In the genomic region with DNA sequence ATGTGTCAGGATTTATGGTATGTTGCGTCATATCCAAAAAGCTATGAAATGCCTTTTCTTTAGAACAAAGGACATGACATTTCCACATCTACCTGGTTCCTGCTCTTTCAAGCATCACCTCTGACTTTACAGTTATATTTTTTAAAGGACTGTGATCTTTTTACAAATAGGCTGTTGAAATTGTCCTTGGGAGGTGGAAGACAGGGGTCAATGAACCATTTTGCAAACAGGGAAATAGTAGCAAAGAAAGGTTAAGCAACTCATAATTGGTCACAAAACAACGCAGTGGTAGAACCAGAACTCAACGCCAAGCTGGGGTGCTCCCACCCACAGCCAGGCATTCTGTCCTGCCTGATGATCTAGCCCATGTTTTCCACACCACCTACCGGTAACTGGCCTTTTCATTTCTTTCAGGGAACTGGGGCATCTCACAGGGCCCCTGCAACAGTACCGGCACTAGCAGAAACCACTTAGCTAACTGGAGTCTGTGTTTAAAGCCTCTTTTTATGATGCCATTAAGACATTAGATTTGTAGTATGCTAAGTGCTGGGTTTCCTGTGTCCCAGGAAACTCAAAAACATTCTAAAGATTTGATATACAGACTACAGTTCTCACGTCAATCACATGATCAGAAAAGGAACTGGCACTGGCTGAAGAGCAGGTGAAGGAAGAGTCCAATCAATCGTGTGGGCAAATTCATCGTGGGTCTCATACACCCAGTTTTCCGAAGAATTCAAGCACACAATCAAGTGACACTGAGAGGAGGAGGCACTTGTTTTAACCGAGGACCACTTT, we compare ENCODE assay signal across 1 cellular context.
TF ChIP-seq lines count a peak whose summit lies in the region.

No MANE protein-coding gene starts in this region.

TF ChIP-seq in HepG2, 621 proteins besides CTCF, POLR2A, EP300 and RAD21 (continued from another document and continues in another):
- TF ChIP-seq, protein P1, sequence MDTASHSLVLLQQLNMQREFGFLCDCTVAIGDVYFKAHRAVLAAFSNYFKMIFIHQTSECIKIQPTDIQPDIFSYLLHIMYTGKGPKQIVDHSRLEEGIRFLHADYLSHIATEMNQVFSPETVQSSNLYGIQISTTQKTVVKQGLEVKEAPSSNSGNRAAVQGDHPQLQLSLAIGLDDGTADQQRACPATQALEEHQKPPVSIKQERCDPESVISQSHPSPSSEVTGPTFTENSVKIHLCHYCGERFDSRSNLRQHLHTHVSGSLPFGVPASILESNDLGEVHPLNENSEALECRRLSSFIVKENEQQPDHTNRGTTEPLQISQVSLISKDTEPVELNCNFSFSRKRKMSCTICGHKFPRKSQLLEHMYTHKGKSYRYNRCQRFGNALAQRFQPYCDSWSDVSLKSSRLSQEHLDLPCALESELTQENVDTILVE (CRISPR knock-in tag; IDR thresholded peaks at IDR 0.05) = peak; percentile 96
- peak; percentile 90 for TF ChIP-seq JUND (CRISPR knock-in tag; IDR thresholded peaks at IDR 0.05)
- no peak for TF ChIP-seq ZNF841 (CRISPR knock-in tag; IDR thresholded peaks at IDR 0.05; ENCODE audit: borderline replicate concordance)
- TF ChIP-seq, protein P2, sequence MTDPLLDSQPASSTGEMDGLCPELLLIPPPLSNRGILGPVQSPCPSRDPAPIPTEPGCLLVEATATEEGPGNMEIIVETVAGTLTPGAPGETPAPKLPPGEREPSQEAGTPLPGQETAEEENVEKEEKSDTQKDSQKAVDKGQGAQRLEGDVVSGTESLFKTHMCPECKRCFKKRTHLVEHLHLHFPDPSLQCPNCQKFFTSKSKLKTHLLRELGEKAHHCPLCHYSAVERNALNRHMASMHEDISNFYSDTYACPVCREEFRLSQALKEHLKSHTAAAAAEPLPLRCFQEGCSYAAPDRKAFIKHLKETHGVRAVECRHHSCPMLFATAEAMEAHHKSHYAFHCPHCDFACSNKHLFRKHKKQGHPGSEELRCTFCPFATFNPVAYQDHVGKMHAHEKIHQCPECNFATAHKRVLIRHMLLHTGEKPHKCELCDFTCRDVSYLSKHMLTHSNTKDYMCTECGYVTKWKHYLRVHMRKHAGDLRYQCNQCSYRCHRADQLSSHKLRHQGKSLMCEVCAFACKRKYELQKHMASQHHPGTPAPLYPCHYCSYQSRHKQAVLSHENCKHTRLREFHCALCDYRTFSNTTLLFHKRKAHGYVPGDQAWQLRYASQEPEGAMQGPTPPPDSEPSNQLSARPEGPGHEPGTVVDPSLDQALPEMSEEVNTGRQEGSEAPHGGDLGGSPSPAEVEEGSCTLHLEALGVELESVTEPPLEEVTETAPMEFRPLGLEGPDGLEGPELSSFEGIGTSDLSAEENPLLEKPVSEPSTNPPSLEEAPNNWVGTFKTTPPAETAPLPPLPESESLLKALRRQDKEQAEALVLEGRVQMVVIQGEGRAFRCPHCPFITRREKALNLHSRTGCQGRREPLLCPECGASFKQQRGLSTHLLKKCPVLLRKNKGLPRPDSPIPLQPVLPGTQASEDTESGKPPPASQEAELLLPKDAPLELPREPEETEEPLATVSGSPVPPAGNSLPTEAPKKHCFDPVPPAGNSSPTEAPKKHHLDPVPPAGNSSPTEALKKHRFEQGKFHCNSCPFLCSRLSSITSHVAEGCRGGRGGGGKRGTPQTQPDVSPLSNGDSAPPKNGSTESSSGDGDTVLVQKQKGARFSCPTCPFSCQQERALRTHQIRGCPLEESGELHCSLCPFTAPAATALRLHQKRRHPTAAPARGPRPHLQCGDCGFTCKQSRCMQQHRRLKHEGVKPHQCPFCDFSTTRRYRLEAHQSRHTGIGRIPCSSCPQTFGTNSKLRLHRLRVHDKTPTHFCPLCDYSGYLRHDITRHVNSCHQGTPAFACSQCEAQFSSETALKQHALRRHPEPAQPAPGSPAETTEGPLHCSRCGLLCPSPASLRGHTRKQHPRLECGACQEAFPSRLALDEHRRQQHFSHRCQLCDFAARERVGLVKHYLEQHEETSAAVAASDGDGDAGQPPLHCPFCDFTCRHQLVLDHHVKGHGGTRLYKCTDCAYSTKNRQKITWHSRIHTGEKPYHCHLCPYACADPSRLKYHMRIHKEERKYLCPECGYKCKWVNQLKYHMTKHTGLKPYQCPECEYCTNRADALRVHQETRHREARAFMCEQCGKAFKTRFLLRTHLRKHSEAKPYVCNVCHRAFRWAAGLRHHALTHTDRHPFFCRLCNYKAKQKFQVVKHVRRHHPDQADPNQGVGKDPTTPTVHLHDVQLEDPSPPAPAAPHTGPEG (CRISPR knock-in tag; IDR thresholded peaks at IDR 0.05) = no peak; the same call in 1 of the 2 replicates
- TF ChIP-seq ZNF530 (CRISPR knock-in tag; IDR thresholded peaks at IDR 0.05; ENCODE audit: low read depth) = no peak
- TF ChIP-seq RFX1 (IDR thresholded peaks at IDR 0.05) = no peak
- TF ChIP-seq ZC3H13 (CRISPR knock-in tag; IDR thresholded peaks at IDR 0.05) = peak; percentile 79
- peak; percentile 87 for TF ChIP-seq NR2C2 (CRISPR knock-in tag; IDR thresholded peaks at IDR 0.05; ENCODE audit: borderline replicate concordance)
- TF ChIP-seq, protein P3, sequence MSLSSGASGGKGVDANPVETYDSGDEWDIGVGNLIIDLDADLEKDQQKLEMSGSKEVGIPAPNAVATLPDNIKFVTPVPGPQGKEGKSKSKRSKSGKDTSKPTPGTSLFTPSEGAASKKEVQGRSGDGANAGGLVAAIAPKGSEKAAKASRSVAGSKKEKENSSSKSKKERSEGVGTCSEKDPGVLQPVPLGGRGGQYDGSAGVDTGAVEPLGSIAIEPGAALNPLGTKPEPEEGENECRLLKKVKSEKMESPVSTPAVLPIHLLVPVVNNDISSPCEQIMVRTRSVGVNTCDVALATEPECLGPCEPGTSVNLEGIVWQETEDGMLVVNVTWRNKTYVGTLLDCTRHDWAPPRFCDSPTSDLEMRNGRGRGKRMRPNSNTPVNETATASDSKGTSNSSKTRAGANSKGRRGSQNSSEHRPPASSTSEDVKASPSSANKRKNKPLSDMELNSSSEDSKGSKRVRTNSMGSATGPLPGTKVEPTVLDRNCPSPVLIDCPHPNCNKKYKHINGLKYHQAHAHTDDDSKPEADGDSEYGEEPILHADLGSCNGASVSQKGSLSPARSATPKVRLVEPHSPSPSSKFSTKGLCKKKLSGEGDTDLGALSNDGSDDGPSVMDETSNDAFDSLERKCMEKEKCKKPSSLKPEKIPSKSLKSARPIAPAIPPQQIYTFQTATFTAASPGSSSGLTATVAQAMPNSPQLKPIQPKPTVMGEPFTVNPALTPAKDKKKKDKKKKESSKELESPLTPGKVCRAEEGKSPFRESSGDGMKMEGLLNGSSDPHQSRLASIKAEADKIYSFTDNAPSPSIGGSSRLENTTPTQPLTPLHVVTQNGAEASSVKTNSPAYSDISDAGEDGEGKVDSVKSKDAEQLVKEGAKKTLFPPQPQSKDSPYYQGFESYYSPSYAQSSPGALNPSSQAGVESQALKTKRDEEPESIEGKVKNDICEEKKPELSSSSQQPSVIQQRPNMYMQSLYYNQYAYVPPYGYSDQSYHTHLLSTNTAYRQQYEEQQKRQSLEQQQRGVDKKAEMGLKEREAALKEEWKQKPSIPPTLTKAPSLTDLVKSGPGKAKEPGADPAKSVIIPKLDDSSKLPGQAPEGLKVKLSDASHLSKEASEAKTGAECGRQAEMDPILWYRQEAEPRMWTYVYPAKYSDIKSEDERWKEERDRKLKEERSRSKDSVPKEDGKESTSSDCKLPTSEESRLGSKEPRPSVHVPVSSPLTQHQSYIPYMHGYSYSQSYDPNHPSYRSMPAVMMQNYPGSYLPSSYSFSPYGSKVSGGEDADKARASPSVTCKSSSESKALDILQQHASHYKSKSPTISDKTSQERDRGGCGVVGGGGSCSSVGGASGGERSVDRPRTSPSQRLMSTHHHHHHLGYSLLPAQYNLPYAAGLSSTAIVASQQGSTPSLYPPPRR (CRISPR knock-in tag; IDR thresholded peaks at IDR 0.05; ENCODE audit: borderline replicate concordance) = peak; percentile 98
- peak; percentile 79 for TF ChIP-seq ASH2L (IDR thresholded peaks at IDR 0.05; ENCODE audit: insufficient read length, low read depth, low read length)
- TF ChIP-seq SKI (IDR thresholded peaks at IDR 0.05; ENCODE audit: partially characterized antibody) = peak; percentile 83
- TF ChIP-seq, protein P4, sequence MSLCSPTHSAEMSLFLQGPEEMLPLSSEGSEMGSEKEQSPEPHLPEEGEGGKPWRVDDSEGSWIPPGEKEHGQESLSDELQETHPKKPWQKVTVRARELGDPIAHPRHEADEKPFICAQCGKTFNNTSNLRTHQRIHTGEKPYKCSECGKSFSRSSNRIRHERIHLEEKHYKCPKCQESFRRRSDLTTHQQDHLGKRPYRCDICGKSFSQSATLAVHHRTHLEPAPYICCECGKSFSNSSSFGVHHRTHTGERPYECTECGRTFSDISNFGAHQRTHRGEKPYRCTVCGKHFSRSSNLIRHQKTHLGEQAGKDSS (CRISPR knock-in tag; IDR thresholded peaks at IDR 0.05; ENCODE audit: borderline replicate concordance, low read depth) = peak; percentile 46; the same call in 1 of the 2 replicates
- peak; percentile 96; the same call in 1 of the 2 replicates for TF ChIP-seq KDM6A (CRISPR knock-in tag; IDR thresholded peaks at IDR 0.05; ENCODE audit: low read depth)
- peak; percentile 95 for TF ChIP-seq ZFP36L1 (CRISPR knock-in tag; IDR thresholded peaks at IDR 0.05)
- TF ChIP-seq, protein P5, sequence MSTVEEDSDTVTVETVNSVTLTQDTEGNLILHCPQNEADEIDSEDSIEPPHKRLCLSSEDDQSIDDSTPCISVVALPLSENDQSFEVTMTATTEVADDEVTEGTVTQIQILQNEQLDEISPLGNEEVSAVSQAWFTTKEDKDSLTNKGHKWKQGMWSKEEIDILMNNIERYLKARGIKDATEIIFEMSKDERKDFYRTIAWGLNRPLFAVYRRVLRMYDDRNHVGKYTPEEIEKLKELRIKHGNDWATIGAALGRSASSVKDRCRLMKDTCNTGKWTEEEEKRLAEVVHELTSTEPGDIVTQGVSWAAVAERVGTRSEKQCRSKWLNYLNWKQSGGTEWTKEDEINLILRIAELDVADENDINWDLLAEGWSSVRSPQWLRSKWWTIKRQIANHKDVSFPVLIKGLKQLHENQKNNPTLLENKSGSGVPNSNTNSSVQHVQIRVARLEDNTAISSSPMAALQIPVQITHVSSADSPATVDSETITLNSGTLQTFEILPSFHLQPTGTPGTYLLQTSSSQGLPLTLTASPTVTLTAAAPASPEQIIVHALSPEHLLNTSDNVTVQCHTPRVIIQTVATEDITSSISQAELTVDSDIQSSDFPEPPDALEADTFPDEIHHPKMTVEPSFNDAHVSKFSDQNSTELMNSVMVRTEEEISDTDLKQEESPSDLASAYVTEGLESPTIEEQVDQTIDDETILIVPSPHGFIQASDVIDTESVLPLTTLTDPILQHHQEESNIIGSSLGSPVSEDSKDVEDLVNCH (CRISPR knock-in tag; IDR thresholded peaks at IDR 0.05) = no peak
- TF ChIP-seq, protein P6, sequence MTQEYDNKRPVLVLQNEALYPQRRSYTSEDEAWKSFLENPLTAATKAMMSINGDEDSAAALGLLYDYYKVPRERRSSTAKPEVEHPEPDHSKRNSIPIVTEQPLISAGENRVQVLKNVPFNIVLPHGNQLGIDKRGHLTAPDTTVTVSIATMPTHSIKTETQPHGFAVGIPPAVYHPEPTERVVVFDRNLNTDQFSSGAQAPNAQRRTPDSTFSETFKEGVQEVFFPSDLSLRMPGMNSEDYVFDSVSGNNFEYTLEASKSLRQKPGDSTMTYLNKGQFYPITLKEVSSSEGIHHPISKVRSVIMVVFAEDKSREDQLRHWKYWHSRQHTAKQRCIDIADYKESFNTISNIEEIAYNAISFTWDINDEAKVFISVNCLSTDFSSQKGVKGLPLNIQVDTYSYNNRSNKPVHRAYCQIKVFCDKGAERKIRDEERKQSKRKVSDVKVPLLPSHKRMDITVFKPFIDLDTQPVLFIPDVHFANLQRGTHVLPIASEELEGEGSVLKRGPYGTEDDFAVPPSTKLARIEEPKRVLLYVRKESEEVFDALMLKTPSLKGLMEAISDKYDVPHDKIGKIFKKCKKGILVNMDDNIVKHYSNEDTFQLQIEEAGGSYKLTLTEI (CRISPR knock-in tag; conservative IDR thresholded peaks at IDR 0.05) = no peak
- no peak for TF ChIP-seq POLR2AphosphoS2 (IDR thresholded peaks at IDR 0.05; ENCODE audit: low read depth, low read length)
- TF ChIP-seq, protein P7, sequence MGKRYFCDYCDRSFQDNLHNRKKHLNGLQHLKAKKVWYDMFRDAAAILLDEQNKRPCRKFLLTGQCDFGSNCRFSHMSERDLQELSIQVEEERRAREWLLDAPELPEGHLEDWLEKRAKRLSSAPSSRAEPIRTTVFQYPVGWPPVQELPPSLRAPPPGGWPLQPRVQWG (CRISPR knock-in tag; IDR thresholded peaks at IDR 0.05; ENCODE audit: borderline replicate concordance, low read depth) = no peak
- TF ChIP-seq CREB1 (IDR thresholded peaks at IDR 0.05) = peak; percentile 73
- peak; percentile 75 for TF ChIP-seq CREB1 (CRISPR knock-in tag; IDR thresholded peaks at IDR 0.05)
- TF ChIP-seq ZNF749 (CRISPR knock-in tag; IDR thresholded peaks at IDR 0.05; ENCODE audit: borderline replicate concordance) = peak; percentile 97
- TF ChIP-seq ZNF562 (CRISPR knock-in tag; IDR thresholded peaks at IDR 0.05; ENCODE audit: borderline replicate concordance) = no peak
- no peak for TF ChIP-seq SP2 (CRISPR knock-in tag; IDR thresholded peaks at IDR 0.05)
- TF ChIP-seq MAFK (conservative IDR thresholded peaks at IDR 0.05 in 1 of 2, IDR thresholded peaks at IDR 0.05 in 1 of 2; ENCODE audit: low read length in 2 of 2) = no peak
- no peak for TF ChIP-seq MTF2 (CRISPR knock-in tag; IDR thresholded peaks at IDR 0.05; ENCODE audit: borderline replicate concordance)
- TF ChIP-seq ZNF781 (CRISPR knock-in tag; IDR thresholded peaks at IDR 0.05; ENCODE audit: borderline replicate concordance, not compliant biosample characterization) = peak; percentile 44
- no peak for TF ChIP-seq MBNL3 (CRISPR knock-in tag; conservative IDR thresholded peaks at IDR 0.05)
- peak; percentile 85; the same call in 1 of the 2 replicates for TF ChIP-seq MIER2 (CRISPR knock-in tag; IDR thresholded peaks at IDR 0.05)
- peak; percentile 96; the same call in 1 of the 2 replicates for TF ChIP-seq NR1H2 (CRISPR knock-in tag; IDR thresholded peaks at IDR 0.05; ENCODE audit: borderline replicate concordance, low read depth)
- peak; percentile 97 for TF ChIP-seq HDAC1 (CRISPR knock-in tag; IDR thresholded peaks at IDR 0.05)
- TF ChIP-seq, protein P8, sequence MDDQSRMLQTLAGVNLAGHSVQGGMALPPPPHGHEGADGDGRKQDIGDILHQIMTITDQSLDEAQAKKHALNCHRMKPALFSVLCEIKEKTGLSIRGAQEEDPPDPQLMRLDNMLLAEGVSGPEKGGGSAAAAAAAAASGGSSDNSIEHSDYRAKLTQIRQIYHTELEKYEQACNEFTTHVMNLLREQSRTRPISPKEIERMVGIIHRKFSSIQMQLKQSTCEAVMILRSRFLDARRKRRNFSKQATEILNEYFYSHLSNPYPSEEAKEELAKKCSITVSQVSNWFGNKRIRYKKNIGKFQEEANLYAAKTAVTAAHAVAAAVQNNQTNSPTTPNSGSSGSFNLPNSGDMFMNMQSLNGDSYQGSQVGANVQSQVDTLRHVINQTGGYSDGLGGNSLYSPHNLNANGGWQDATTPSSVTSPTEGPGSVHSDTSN (CRISPR knock-in tag; IDR thresholded peaks at IDR 0.05; ENCODE audit: borderline replicate concordance) = no peak
- TF ChIP-seq, protein P9, sequence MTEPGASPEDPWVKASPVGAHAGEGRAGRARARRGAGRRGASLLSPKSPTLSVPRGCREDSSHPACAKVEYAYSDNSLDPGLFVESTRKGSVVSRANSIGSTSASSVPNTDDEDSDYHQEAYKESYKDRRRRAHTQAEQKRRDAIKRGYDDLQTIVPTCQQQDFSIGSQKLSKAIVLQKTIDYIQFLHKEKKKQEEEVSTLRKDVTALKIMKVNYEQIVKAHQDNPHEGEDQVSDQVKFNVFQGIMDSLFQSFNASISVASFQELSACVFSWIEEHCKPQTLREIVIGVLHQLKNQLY (CRISPR knock-in tag; IDR thresholded peaks at IDR 0.05) = peak; percentile 84; the same call in 1 of the 2 replicates
- TF ChIP-seq ZNF496 (CRISPR knock-in tag; IDR thresholded peaks at IDR 0.05; ENCODE audit: insufficient replicate concordance) = no peak
- TF ChIP-seq ZNF282 (IDR thresholded peaks at IDR 0.05; ENCODE audit: partially characterized antibody) = no peak
- no peak for TF ChIP-seq ZNF572 (CRISPR knock-in tag; IDR thresholded peaks at IDR 0.05)
- peak; percentile 88 for TF ChIP-seq ZNF253 (CRISPR knock-in tag; IDR thresholded peaks at IDR 0.05; ENCODE audit: borderline replicate concordance)
- TF ChIP-seq ATRX (CRISPR knock-in tag; IDR thresholded peaks at IDR 0.05; ENCODE audit: borderline replicate concordance) = no peak
